ENCODE assay signal across 9 cellular contexts in the genomic region with DNA sequence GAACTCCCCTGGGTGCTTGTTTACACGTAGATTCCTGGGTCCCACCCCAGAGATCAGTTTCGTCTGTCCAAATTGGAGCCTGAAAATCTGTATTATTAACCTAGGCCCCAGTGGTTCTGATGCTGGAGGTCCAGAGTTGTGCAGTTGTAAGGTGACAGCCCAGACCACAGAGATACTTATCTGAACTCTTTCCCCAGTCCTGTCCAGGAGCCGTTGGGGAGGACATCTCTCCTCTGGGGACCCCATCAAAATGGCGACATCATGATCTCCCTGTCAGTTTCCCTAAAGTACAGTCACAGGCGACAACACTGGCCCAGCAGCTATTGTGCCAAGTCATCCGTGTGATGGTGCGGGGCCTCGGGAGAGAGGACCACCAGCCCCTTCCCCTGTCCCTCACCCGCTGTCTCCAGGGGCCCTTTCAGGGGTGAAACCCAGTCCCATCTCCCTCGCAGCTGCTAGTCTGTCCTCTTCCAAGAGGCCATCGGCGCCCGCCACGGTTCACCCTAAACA. TPM values are rescaled to one million over a fixed set of nuclear protein-coding genes. Genes with fewer than 3 reads are reported as not detected.
A peak's percentile ranks its signal among the peaks of the same experiment; 100 is the strongest.
DNase-seq lines count a peak whose midpoint lies in the region; ATAC-seq and TF ChIP-seq lines count a peak whose summit lies in the region.
"Had no signal": no experiment of that assay in that cellular context is flagged by ENCODE, and none has a peak within 500 bp of the region (broad histone marks: within the 10 kb centered on the region; RNA-seq: fewer than 3 reads in every experiment).

No MANE protein-coding gene starts in this region.

- H3K27ac ChIP-seq in right atrium auricular region (peak overlapping the region in 1 of 2 donors; percentile 69), uterus (peak overlapping the region; percentile 90 to 95)

- H3K27me3 Mint-ChIP-seq in brain = peaks cover 8% of the 10 kb centered on the region
- peaks cover 41% of the 10 kb centered on the region for H3K27me3 Mint-ChIP-seq in mesothelial cell of epicardium (ENCODE audit: low read depth)

- H3K27me3 ChIP-seq in right atrium auricular region = no peaks in the 10 kb centered on the region
- no peaks in the 10 kb centered on the region for H3K27me3 ChIP-seq in uterus

- H3K4me3 Mint-ChIP-seq in brain (peak overlapping the region; percentile 83 to 89 (median 87)), mesothelial cell of epicardium (peak overlapping the region; percentile 76)

- H3K4me3 ChIP-seq in right atrium auricular region (peak overlapping the region; percentile 80 to 81), uterus (peak overlapping the region; percentile 65 to 93)

- ATAC-seq in Right ventricle myocardium inferior (no peak), HG02884 (IDR thresholded peaks at IDR 0.05; ENCODE audit: unreplicated experiment) (no peak)

- H3K9me3 ChIP-seq in right atrium auricular region (no peaks in the 10 kb centered on the region), uterus (no peaks in the 10 kb centered on the region)

- H3K36me3 ChIP-seq in right atrium auricular region = no peaks in the 10 kb centered on the region
- H3K36me3 ChIP-seq in uterus = no peaks in the 10 kb centered on the region

- H3K36me3 Mint-ChIP-seq in brain = no peaks in the 10 kb centered on the region
- no peaks in the 10 kb centered on the region for H3K36me3 Mint-ChIP-seq in mesothelial cell of epicardium

- intact Hi-C loops in Right ventricle myocardium inferior (cut with DNase I) (no loop called here), uterus (cut with DNase I; ENCODE audit: low total_unique reads) (no loop called here)

- H3K4me1 Mint-ChIP-seq in brain = peaks cover 52% of the 10 kb centered on the region
- H3K4me1 Mint-ChIP-seq in mesothelial cell of epicardium = peaks cover 27% of the 10 kb centered on the region

- TF ChIP-seq POLR2A in uterus (IDR thresholded peaks at IDR 0.05) = no peak

- H3K4me1 ChIP-seq in right atrium auricular region (peaks cover 0 to 49% of the 10 kb centered on the region in 2 donors), uterus (peaks cover 0 to 8% of the 10 kb centered on the region in 2 donors)

- H3K27ac Mint-ChIP-seq in brain = peak overlapping the region; percentile 78 to 96 (median 89)
- peak overlapping the region; percentile 94 for H3K27ac Mint-ChIP-seq in mesothelial cell of epicardium

- TF ChIP-seq CTCF in right atrium auricular region (IDR thresholded peaks at IDR 0.05) = no peak
- TF ChIP-seq CTCF in brain (conservative IDR thresholded peaks at IDR 0.05) = no peak
- no peak for TF ChIP-seq CTCF in mesothelial cell of epicardium (IDR thresholded peaks at IDR 0.05; ENCODE audit: unreplicated experiment)
- TF ChIP-seq CTCF in uterus (IDR thresholded peaks at IDR 0.05) = no peak

- DNase-seq in right atrium auricular region (ENCODE audit: low spot score) (no peak), Right ventricle myocardium inferior (ENCODE audit: missing footprints) (no peak), mesothelial cell of epicardium (ENCODE audit: low spot score in 2 of 2, unreplicated experiment in 2 of 2) (no peak), uterus (no peak), DMS153 treated with DMSO at 0.1 percent for 48 hours (lab: John Stamatoyannopoulos, UW; ENCODE audit: unreplicated experiment) (no peak), ureter (ENCODE audit: low spot score) (no peak)

- no peaks in the 10 kb centered on the region for H3K9me3 Mint-ChIP-seq in brain
- no peaks in the 10 kb centered on the region for H3K9me3 Mint-ChIP-seq in mesothelial cell of epicardium

RNA-seq across cellular contexts. Expression of gene EFHD2, which starts 0.7 kb away (rescaled TPM):
- total RNA-seq in right atrium auricular region (10 to 100 TPM; 13.7 to 23.9 TPM), Right ventricle myocardium inferior (14.7 TPM), mesothelial cell of epicardium (16.2 to 18.0 TPM (median 17.5 TPM) in 3 replicates), uterus (10 to 100 TPM; 12.1 to 32.5 (median 20.4) TPM), ureter (103 TPM)
- polyA plus RNA-seq in brain (ENCODE audit: insufficient read depth, low read depth, low replicate concordance) = 109 TPM

RNA-seq across cellular contexts. Expression of gene CTRC, which starts 29.3 kb away (rescaled TPM):
- total RNA-seq in right atrium auricular region (not detected), Right ventricle myocardium inferior (not detected), mesothelial cell of epicardium (0.13 to 1.2 TPM (median 0.38 TPM) in 3 replicates), uterus (1 to 10 TPM in 1 of 4 donors, not detected in 3; 1.1 TPM), ureter (not detected)
- not detected for polyA plus RNA-seq in brain (ENCODE audit: insufficient read depth, low read depth, low replicate concordance)
- total RNA-seq: lung microvascular endothelial cell had no signal

RNA-seq across cellular contexts. Expression of gene CELA2A, which starts 47.6 kb away (rescaled TPM):
- not detected for total RNA-seq in right atrium auricular region
- not detected for total RNA-seq in Right ventricle myocardium inferior
- not detected for polyA plus RNA-seq in brain (ENCODE audit: insufficient read depth, low read depth, low replicate concordance)
- not detected in 3 replicates for total RNA-seq in mesothelial cell of epicardium
- not detected for total RNA-seq in uterus
- 0.44 TPM for total RNA-seq in ureter
- total RNA-seq: lung microvascular endothelial cell had no signal
